ENCODE assay signal across 1 cellular context in genomic region chr5:16889203-16889971, GRCh38.
TF ChIP-seq lines count a peak whose summit lies in the region.

No MANE protein-coding gene starts in this region.

TF ChIP-seq in GM23338, 12 proteins besides CTCF, POLR2A, EP300 and RAD21 (continued from another document):
- TF ChIP-seq ZNF462 (CRISPR knock-in tag; IDR thresholded peaks at IDR 0.05), result no peak
- no peak for TF ChIP-seq EZH2phosphoT487 (IDR thresholded peaks at IDR 0.05; ENCODE audit: unreplicated experiment)
- TF ChIP-seq JUNB (IDR thresholded peaks at IDR 0.05; ENCODE audit: unreplicated experiment), result no peak
- TF ChIP-seq REST (IDR thresholded peaks at IDR 0.05; ENCODE audit: unreplicated experiment), result no peak
